8 cellular contexts compared by ENCODE assay signal in genomic region chr2:218257390-218257981, GRCh38. TPM values are rescaled to one million over a fixed set of nuclear protein-coding genes. Genes with fewer than 3 reads are reported as not detected.
A peak's percentile ranks its signal among the peaks of the same experiment; 100 is the strongest.
DNase-seq lines count a peak whose midpoint lies in the region; ATAC-seq and TF ChIP-seq lines count a peak whose summit lies in the region.

No MANE protein-coding gene starts in this region.

- peak; percentile 25 for DNase-seq in Calu3
- DNase-seq in activated B cell treated with CpG ODN at 0.5 μM for 24 hours = peak; percentile 67
- DNase-seq in central memory CD4-positive, alpha-beta T cell = peak; percentile 58
- peak; percentile 83 for DNase-seq in naive B cell
- no peak for DNase-seq in NCI-H446 (lab: John Stamatoyannopoulos, UW)

- H3K4me3 Mint-ChIP-seq in Calu3 (ENCODE audit: low read depth, unreplicated experiment) (no peak overlapping the region), activated B cell treated with CpG ODN at 0.5 μM for 24 hours (peak overlapping the region; percentile 73), naive B cell (peak overlapping the region in 7 of 8 donors; percentile 26 to 85 (median 79))

- H3K27me3 Mint-ChIP-seq in Calu3 (ENCODE audit: unreplicated experiment) (no peaks in the 10 kb centered on the region), activated B cell treated with CpG ODN at 0.5 μM for 24 hours (no peaks in the 10 kb centered on the region), naive B cell (no peaks in the 10 kb centered on the region)

- H3K36me3 ChIP-seq in subcutaneous abdominal adipose tissue (ENCODE audit: control insufficient read depth in 5 of 5, insufficient read depth in 5 of 5, low read length in 5 of 5) = peaks cover 23 to 43% (median 36%) of the 10 kb centered on the region in 5 donors

- intact Hi-C loops in Calu3 (cut with micrococcal nuclease; ENCODE audit: unreplicated experiment) = no loop called here
- intact Hi-C loops in activated B cell treated with CpG ODN at 0.5 μM for 24 hours (cut with micrococcal nuclease) = loop anchor here (1.0 kb wide), 9 partner anchors 13 to 311 kb away; partner anchors contain the start of genes AAMP, ARPC2, CNOT9 and PNKD

- H3K27ac Mint-ChIP-seq in Calu3 (ENCODE audit: unreplicated experiment) = no peak overlapping the region
- peak overlapping the region; percentile 92 for H3K27ac Mint-ChIP-seq in activated B cell treated with CpG ODN at 0.5 μM for 24 hours
- peak overlapping the region; percentile 66 to 99 (median 97) for H3K27ac Mint-ChIP-seq in naive B cell

- no peaks in the 10 kb centered on the region for H3K9me3 ChIP-seq in subcutaneous abdominal adipose tissue (ENCODE audit: control insufficient read depth in 5 of 5, low read length in 5 of 5)

- H3K9ac ChIP-seq in subcutaneous abdominal adipose tissue (ENCODE audit: low read length in 5 of 5) = no peak overlapping the region

- CTCF ChIA-PET in Calu3 (lab: Charles Lee) = interaction anchor here (0.7 to 1.1 kb wide), 2 partner anchors 27 to 99 kb away, joined by 3 read pairs; partner anchors contain the start of gene CATIP
- CTCF ChIA-PET in activated B cell treated with CpG ODN at 0.5 μM for 24 hours (lab: Charles Lee) = interaction anchor here (0.6 to 3.6 kb wide), 16 partner anchors 10 to 290 kb away, joined by 3 to 29 read pairs (median 4); partner anchors contain the start of genes AAMP, ARPC2, CXCR1 and PNKD

- no peaks in the 10 kb centered on the region for H3K9me3 Mint-ChIP-seq in Calu3 (ENCODE audit: low read depth, unreplicated experiment)
- no peaks in the 10 kb centered on the region for H3K9me3 Mint-ChIP-seq in activated B cell treated with CpG ODN at 0.5 μM for 24 hours
- no peaks in the 10 kb centered on the region for H3K9me3 Mint-ChIP-seq in naive B cell

- TF ChIP-seq CTCF in Calu3 (IDR thresholded peaks at IDR 0.05; ENCODE audit: unreplicated experiment) (peak; percentile 75), activated B cell treated with CpG ODN at 0.5 μM for 24 hours (IDR thresholded peaks at IDR 0.05) (no peak)

- H3K4me3 ChIP-seq in subcutaneous abdominal adipose tissue (ENCODE audit: low read depth in 1 of 5, low read length in 5 of 5) = no peak overlapping the region

- no TSS peak for BruUV-seq in Calu3 (replicated peaks; lab: Mats Ljungman, UMichigan)

- peaks cover 35 to 72% (median 58%) of the 10 kb centered on the region in 5 donors for H3K4me1 ChIP-seq in subcutaneous abdominal adipose tissue (ENCODE audit: control insufficient read depth in 5 of 5, insufficient read depth in 5 of 5, low read length in 5 of 5)

- peak overlapping the region; percentile 14 for H3K27ac ChIP-seq in subcutaneous abdominal adipose tissue (ENCODE audit: low read depth, low read length)

- POLR2A ChIA-PET in activated B cell treated with CpG ODN at 0.5 μM for 24 hours (lab: Charles Lee) = interaction anchor here (0.6 to 8.4 kb wide), 12 partner anchors 9 to 1188 kb away, joined by 3 to 94 read pairs (median 4); partner anchors contain the start of genes AAMP, ARPC2 and PNKD

- peaks cover 19% of the 10 kb centered on the region for H3K4me1 Mint-ChIP-seq in Calu3 (ENCODE audit: low read depth, unreplicated experiment)
- peaks cover 70% of the 10 kb centered on the region for H3K4me1 Mint-ChIP-seq in activated B cell treated with CpG ODN at 0.5 μM for 24 hours
- peaks cover 33 to 53% (median 47%) of the 10 kb centered on the region in 3 donors for H3K4me1 Mint-ChIP-seq in naive B cell

- H3K36me3 Mint-ChIP-seq in Calu3 (ENCODE audit: insufficient read depth, unreplicated experiment) = peaks cover 68% of the 10 kb centered on the region
- peaks cover 43% of the 10 kb centered on the region for H3K36me3 Mint-ChIP-seq in activated B cell treated with CpG ODN at 0.5 μM for 24 hours (ENCODE audit: low read depth)
- H3K36me3 Mint-ChIP-seq in naive B cell = peaks cover 0 to 13% of the 10 kb centered on the region in 2 donors

- peak; percentile 74 for ATAC-seq in GM19468 (IDR thresholded peaks at IDR 0.05; ENCODE audit: extremely low read depth, unreplicated experiment)
- ATAC-seq in HG03575 (IDR thresholded peaks at IDR 0.05; ENCODE audit: extremely low read depth, insufficient number of reproducible peaks, low FRiP score, unreplicated experiment) = peak; percentile 47
- ATAC-seq in activated B cell treated with CpG ODN at 0.5 μM for 24 hours (ENCODE audit: low read depth) = peak; percentile 89
- peak; percentile 92 to 94 for ATAC-seq in naive B cell (ENCODE audit: low read depth in 2 of 2)

- H3K27me3 ChIP-seq in subcutaneous abdominal adipose tissue (ENCODE audit: control insufficient read depth in 5 of 5, insufficient read depth in 4 of 5, low read length in 5 of 5) = no peaks in the 10 kb centered on the region

RNA-seq across cellular contexts. Expression of gene GPBAR1, which starts 3.3 kb away (rescaled TPM):
- total RNA-seq in Calu3 (2022) = 1.1 and 1.5 TPM in 2 replicates
- total RNA-seq in activated B cell treated with CpG ODN at 0.5 μM for 24 hours = 0.67 and 0.81 TPM in 2 replicates
- 1 to 10 TPM in 1 of 6 donors, under 1 TPM in 4, not detected in 1; 0.18 to 1.8 (median 0.33) TPM for polyA plus RNA-seq in naive B cell (ENCODE audit: low read depth in 6 of 6)

RNA-seq across cellular contexts. Expression of gene AAMP, which starts 12.5 kb away (rescaled TPM):
- total RNA-seq in Calu3 (2022) = 102 and 117 TPM in 2 replicates
- total RNA-seq in activated B cell treated with CpG ODN at 0.5 μM for 24 hours = 63.4 and 63.6 TPM in 2 replicates
- polyA plus RNA-seq in naive B cell (ENCODE audit: low read depth in 6 of 6) = 100 to 1,000 TPM in 2 of 6 donors, 10 to 100 TPM in 4; 80.7 to 109 (median 96.4) TPM

RNA-seq across cellular contexts. Expression of gene PNKD, which starts 12.8 kb away (rescaled TPM):
- total RNA-seq in Calu3 (2022) (46.8 and 54.0 TPM in 2 replicates), activated B cell treated with CpG ODN at 0.5 μM for 24 hours (21.0 and 23.7 TPM in 2 replicates)
- polyA plus RNA-seq in naive B cell (ENCODE audit: low read depth in 6 of 6) = 100 to 1,000 TPM in 5 of 6 donors, 10 to 100 TPM in 1; 99.4 to 143 (median 127) TPM

RNA-seq across cellular contexts. Expression of gene TMBIM1, which starts 34.8 kb away (rescaled TPM):
- total RNA-seq in Calu3 (2022) (229 and 289 TPM in 2 replicates), activated B cell treated with CpG ODN at 0.5 μM for 24 hours (40.7 and 45.0 TPM in 2 replicates)
- 100 to 1,000 TPM in 4 of 6 donors, 10 to 100 TPM in 2; 72.6 to 137 (median 108) TPM for polyA plus RNA-seq in naive B cell (ENCODE audit: low read depth in 6 of 6)

RNA-seq across cellular contexts. Expression of gene ARPC2, which starts 40.5 kb away (rescaled TPM):
- total RNA-seq in Calu3 (2022) (368 and 374 TPM in 2 replicates), activated B cell treated with CpG ODN at 0.5 μM for 24 hours (711 and 737 TPM in 2 replicates)
- 1,000 to 10,000 TPM in 1 of 6 donors, 100 to 1,000 TPM in 5; 672 to 1,268 (median 835) TPM for polyA plus RNA-seq in naive B cell (ENCODE audit: low read depth in 6 of 6)

Comparison
In these comparisons a context has a peak if more than half of its experiments do, and no peak if none do; other contexts are left out.
1. DNase-seq: peak in Calu3 (single experiment), activated B cell treated with CpG ODN at 0.5 μM for 24 hours (single experiment), central memory CD4-positive, alpha-beta T cell (single experiment) and naive B cell (single experiment); none in NCI-H446 (0 of 2).
2. Peak in every context shown above with its lines, with median percentiles within 50 percentile points of each other: ATAC-seq.